ENCODE assay signal across 2 cellular contexts in the genomic region with DNA sequence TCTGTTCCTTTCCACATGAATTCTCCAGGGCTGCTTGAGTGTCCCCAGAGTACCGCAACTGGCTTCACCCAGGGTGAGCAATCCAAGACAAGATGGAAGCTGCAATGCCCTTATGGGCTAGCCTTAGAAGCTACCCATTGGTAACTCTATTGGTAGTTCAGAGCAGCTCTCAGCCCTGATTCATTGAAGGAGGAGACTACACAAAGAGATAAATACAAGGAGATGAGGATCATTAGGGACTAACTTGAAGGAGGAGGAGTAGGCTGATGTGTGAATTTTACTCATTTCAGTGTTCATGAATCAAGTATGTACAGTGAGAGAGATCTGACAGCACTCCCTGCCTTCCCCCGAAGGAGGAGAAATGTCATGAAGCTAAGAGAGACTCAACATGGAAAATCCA.
TF ChIP-seq lines count a peak whose summit lies in the region.

No MANE protein-coding gene starts in this region.

TF ChIP-seq in H1, 55 proteins besides CTCF, POLR2A, EP300 and RAD21:
- TF ChIP-seq CREB1 (IDR thresholded peaks at IDR 0.05) (no peak), SP4 (IDR thresholded peaks at IDR 0.05; ENCODE audit: low read length) (no peak), CBX8 (IDR thresholded peaks at IDR 0.05; ENCODE audit: borderline replicate concordance, low read depth, low read length) (no peak), BACH1 (IDR thresholded peaks at IDR 0.05; ENCODE audit: low read length) (no peak), TBP (IDR thresholded peaks at IDR 0.05; ENCODE audit: low read depth, low read length) (no peak)
TF ChIP-seq in H1: peak in this region for 0.

TF ChIP-seq in SK-N-SH, 30 proteins besides CTCF, POLR2A, EP300 and RAD21:
- TF ChIP-seq PBX3 (IDR thresholded peaks at IDR 0.05) = no peak
- TF ChIP-seq FOXM1 (IDR thresholded peaks at IDR 0.05; ENCODE audit: low read depth) = no peak
- TF ChIP-seq SIN3A (IDR thresholded peaks at IDR 0.05; ENCODE audit: borderline replicate concordance, low read depth, low read length) = no peak
- no peak for TF ChIP-seq MEF2A (IDR thresholded peaks at IDR 0.05; ENCODE audit: borderline replicate concordance, low read depth)
- no peak for TF ChIP-seq RXRA (IDR thresholded peaks at IDR 0.05; ENCODE audit: borderline replicate concordance, low read depth)
- TF ChIP-seq ZBTB33 (IDR thresholded peaks at IDR 0.05; ENCODE audit: borderline replicate concordance, low read depth) = no peak
- no peak for TF ChIP-seq YY1 (IDR thresholded peaks at IDR 0.05; ENCODE audit: low read depth)
